In genomic region chr6:84013354-84013753, GRCh38 we compare ENCODE assay signal across 37 cellular contexts. TPM values are rescaled to one million over a fixed set of nuclear protein-coding genes. Genes with fewer than 3 reads are reported as not detected.
"Had no signal": no experiment of that assay in that cellular context is flagged by ENCODE, and none has a peak within 500 bp of the region (broad histone marks: within the 10 kb centered on the region; RNA-seq: fewer than 3 reads in every experiment).

No MANE protein-coding gene starts in this region.

- H3K9me3 ChIP-seq: adrenal gland, body of pancreas, breast epithelium had no signal

- ATAC-seq: activated CD8-positive, alpha-beta T cell treated with anti-CD3 and anti-CD28 coated beads for 36 hours; activated naive CD4-positive, alpha-beta T cell treated with anti-CD3 and anti-CD28 coated beads, Interleukin-2, amount 50 U/mL, for 72 hours; activated T-cell treated with anti-CD3 and anti-CD28 coated beads, Interleukin-2, amount 50 U/mL, for 4 hours; activated T-cell treated with anti-CD3 and anti-CD28 coated beads, Interleukin-2, amount 50 U/mL, for 72 hours; activated T-helper 17 cell treated with anti-CD3 and anti-CD28 coated beads, Interleukin-2, amount 50 U/mL, for 72 hours; body of pancreas had no signal

- H3K27me3 ChIP-seq: adrenal gland, body of pancreas, brain microvascular endothelial cell had no signal

- H3K27me3 Mint-ChIP-seq: activated CD4-positive, alpha-beta T cell treated with anti-CD3 and anti-CD28 coated beads, Interleukin-2, amount 10 ng/mL, durations not matched to agents 24 days and 14 days had no signal

- H3K4me3 Mint-ChIP-seq: activated B cell treated with CpG ODN at 0.5 μM for 24 hours; activated CD4-positive, alpha-beta memory T cell treated with anti-CD3 and anti-CD28 coated beads for 36 hours; activated CD4-positive, alpha-beta T cell treated with anti-CD3 and anti-CD28 coated beads, Interleukin-2, amount 10 ng/mL, durations not matched to agents 24 days and 14 days; activated CD8-positive, alpha-beta T cell treated with anti-CD3 and anti-CD28 coated beads for 36 hours; activated naive CD4-positive, alpha-beta T cell treated with anti-CD3 and anti-CD28 coated beads for 36 hours; activated naive CD8-positive, alpha-beta T cell treated with anti-CD3 and anti-CD28 coated beads for 36 hours; activated T-cell treated with anti-CD3 and anti-CD28 coated beads, Interleukin-2, amount 50 U/mL, for 4 hours; activated T-cell treated with anti-CD3 and anti-CD28 coated beads, Interleukin-2, amount 50 U/mL, for 72 hours; activated T-helper 1 cell treated with anti-CD3 and anti-CD28 coated beads, Interleukin-12 subunit alpha, Interleukin-12 subunit beta, Interleukin-2, Interleukin-4 antibody, amounts not matched to agents 30 ng/mL and 10 ng/mL and 1 ng/mL, durations not matched to agents 14 hours and 24 hours and 36 hours; activated T-helper 17 cell treated with anti-CD3 and anti-CD28 coated beads, Interleukin-2, amount 50 U/mL, for 72 hours; T-helper 1 cell treated with Interleukin-12 subunit alpha and Interleukin-12 subunit beta and Interleukin-4 antibody, amounts not matched to agents 30 μg/mL and 1 μg/mL, for 36 hours; T-helper 2 cell treated with Interferon-gamma antibody and Interleukin-4, amounts not matched to agents 5 μg/mL and 100 μg/mL, for 36 hours had no signal

- H3K36me3 Mint-ChIP-seq: activated CD4-positive, alpha-beta memory T cell treated with anti-CD3 and anti-CD28 coated beads for 36 hours; activated naive CD4-positive, alpha-beta T cell treated with anti-CD3 and anti-CD28 coated beads, Interleukin-2, amount 50 U/mL, for 72 hours; activated naive CD8-positive, alpha-beta T cell treated with anti-CD3 and anti-CD28 coated beads for 36 hours had no signal

- H3K4me3 ChIP-seq: adrenal gland, body of pancreas, breast epithelium had no signal

- H3K27ac ChIP-seq: adrenal gland, body of pancreas, brain microvascular endothelial cell, breast epithelium, VCaP had no signal

- FAIRE-seq: astrocyte, TTC549 had no signal

- DNase-seq: activated B cell treated with CpG ODN at 0.5 μM for 24 hours; activated CD4-positive, alpha-beta memory T cell treated with anti-CD3 and anti-CD28 coated beads for 36 hours; activated CD4-positive, alpha-beta T cell treated with anti-CD3 and anti-CD28 coated beads for 4 hours; activated CD4-positive, alpha-beta T cell treated with anti-CD3 and anti-CD28 coated beads, Interleukin-2, amount 10 ng/mL, durations not matched to agents 24 days and 14 days; activated CD4-positive, alpha-beta T cell treated with anti-CD3 and anti-CD28 coated beads, Interleukin-2, amount 50 U/mL, for 1 hour; activated CD4-positive, alpha-beta T cell treated with anti-CD3 and anti-CD28 coated beads, Interleukin-2, amount 50 U/mL, for 4 hours; activated CD4-positive, CD25-positive, alpha-beta regulatory T cell treated with anti-CD3 and anti-CD28 coated beads, Interleukin-2, amount 50 U/mL, for 72 hours; activated CD8-positive, alpha-beta memory T cell treated with anti-CD3 and anti-CD28 coated beads, Interleukin-2, amount 50 U/mL, for 4 hours; activated CD8-positive, alpha-beta T cell treated with anti-CD3 and anti-CD28 coated beads for 36 hours; activated effector memory CD4-positive, alpha-beta T cell treated with anti-CD3 and anti-CD28 coated beads, Interleukin-2, amount 50 U/mL, for 16 hours; activated gamma-delta T cell treated with Interleukin-2 at 50 U/mL for 16 hours; activated naive CD4-positive, alpha-beta T cell; activated naive CD4-positive, alpha-beta T cell treated with anti-CD3 and anti-CD28 coated beads for 36 hours; activated naive CD4-positive, alpha-beta T cell treated with anti-CD3 and anti-CD28 coated beads, Interleukin-2, amount 50 U/mL, for 16 hours; activated naive CD8-positive, alpha-beta T cell treated with anti-CD3 and anti-CD28 coated beads for 36 hours; activated T-cell treated with anti-CD3 and anti-CD28 coated beads for 4 hours; activated T-cell treated with anti-CD3 and anti-CD28 coated beads, Interleukin-2, amount 50 U/mL, for 1 hour; activated T-cell treated with anti-CD3 and anti-CD28 coated beads, Interleukin-2, amount 50 U/mL, for 4 hours; activated T-cell treated with anti-CD3 and anti-CD28 coated beads, Interleukin-2, amount 50 U/mL, for 72 hours; adrenal gland; amniotic stem cell; aorta; body of pancreas; brain microvascular endothelial cell; central memory CD4-positive, alpha-beta T cell; T-helper 2 cell; T-helper 9 cell had no signal

- H3K36me3 ChIP-seq: adrenal gland, brain microvascular endothelial cell, breast epithelium had no signal

- H3K27ac Mint-ChIP-seq: activated B cell treated with CpG ODN at 0.5 μM for 24 hours; activated CD4-positive, alpha-beta memory T cell treated with anti-CD3 and anti-CD28 coated beads for 36 hours; activated CD4-positive, alpha-beta T cell treated with anti-CD3 and anti-CD28 coated beads, Interleukin-2, amount 10 ng/mL, durations not matched to agents 24 days and 14 days; activated CD8-positive, alpha-beta T cell treated with anti-CD3 and anti-CD28 coated beads for 36 hours; activated naive CD4-positive, alpha-beta T cell treated with anti-CD3 and anti-CD28 coated beads for 36 hours; activated naive CD4-positive, alpha-beta T cell treated with anti-CD3 and anti-CD28 coated beads, Interleukin-2, amount 50 U/mL, for 72 hours; activated naive CD8-positive, alpha-beta T cell treated with anti-CD3 and anti-CD28 coated beads for 36 hours; activated T-cell treated with anti-CD3 and anti-CD28 coated beads, Interleukin-2, amount 50 U/mL, for 72 hours; activated T-helper 1 cell treated with anti-CD3 and anti-CD28 coated beads, Interleukin-12 subunit alpha, Interleukin-12 subunit beta, Interleukin-2, Interleukin-4 antibody, amounts not matched to agents 30 ng/mL and 10 ng/mL and 1 ng/mL, durations not matched to agents 14 hours and 24 hours and 36 hours; activated T-helper 17 cell treated with anti-CD3 and anti-CD28 coated beads, Interleukin-2, amount 50 U/mL, for 72 hours; T-helper 1 cell treated with Interleukin-12 subunit alpha and Interleukin-12 subunit beta and Interleukin-4 antibody, amounts not matched to agents 30 μg/mL and 1 μg/mL, for 36 hours; T-helper 2 cell treated with Interferon-gamma antibody and Interleukin-4, amounts not matched to agents 5 μg/mL and 100 μg/mL, for 36 hours had no signal

- H3K9me3 Mint-ChIP-seq: activated B cell treated with CpG ODN at 0.5 μM for 24 hours; activated CD4-positive, alpha-beta memory T cell treated with anti-CD3 and anti-CD28 coated beads for 36 hours; activated CD4-positive, alpha-beta T cell treated with anti-CD3 and anti-CD28 coated beads, Interleukin-2, amount 10 ng/mL, durations not matched to agents 24 days and 14 days; activated CD8-positive, alpha-beta T cell treated with anti-CD3 and anti-CD28 coated beads for 36 hours; activated naive CD4-positive, alpha-beta T cell treated with anti-CD3 and anti-CD28 coated beads for 36 hours; activated naive CD4-positive, alpha-beta T cell treated with anti-CD3 and anti-CD28 coated beads, Interleukin-2, amount 50 U/mL, for 72 hours; activated naive CD8-positive, alpha-beta T cell treated with anti-CD3 and anti-CD28 coated beads for 36 hours; activated T-cell treated with anti-CD3 and anti-CD28 coated beads, Interleukin-2, amount 50 U/mL, for 4 hours; activated T-cell treated with anti-CD3 and anti-CD28 coated beads, Interleukin-2, amount 50 U/mL, for 72 hours; activated T-helper 1 cell treated with anti-CD3 and anti-CD28 coated beads, Interleukin-12 subunit alpha, Interleukin-12 subunit beta, Interleukin-2, Interleukin-4 antibody, amounts not matched to agents 30 ng/mL and 10 ng/mL and 1 ng/mL, durations not matched to agents 14 hours and 24 hours and 36 hours; activated T-helper 17 cell treated with anti-CD3 and anti-CD28 coated beads, Interleukin-2, amount 50 U/mL, for 72 hours; T-helper 1 cell treated with Interleukin-12 subunit alpha and Interleukin-12 subunit beta and Interleukin-4 antibody, amounts not matched to agents 30 μg/mL and 1 μg/mL, for 36 hours; T-helper 2 cell treated with Interferon-gamma antibody and Interleukin-4, amounts not matched to agents 5 μg/mL and 100 μg/mL, for 36 hours had no signal

- H3K4me1 Mint-ChIP-seq: activated B cell treated with CpG ODN at 0.5 μM for 24 hours; activated CD4-positive, alpha-beta T cell treated with anti-CD3 and anti-CD28 coated beads, Interleukin-2, amount 10 ng/mL, durations not matched to agents 24 days and 14 days; activated naive CD8-positive, alpha-beta T cell treated with anti-CD3 and anti-CD28 coated beads for 36 hours; activated T-helper 17 cell treated with anti-CD3 and anti-CD28 coated beads, Interleukin-2, amount 50 U/mL, for 72 hours had no signal

- H3K4me1 ChIP-seq: adrenal gland, body of pancreas, breast epithelium had no signal

RNA-seq across cellular contexts. Expression of gene MRAP2, which starts 20.2 kb away (rescaled TPM):
- total RNA-seq: activated B cell treated with CpG ODN at 0.5 μM for 24 hours; activated CD4-positive, alpha-beta memory T cell treated with anti-CD3 and anti-CD28 coated beads for 36 hours; activated CD4-positive, alpha-beta T cell treated with anti-CD3 and anti-CD28 coated beads, Interleukin-2, amount 10 ng/mL, durations not matched to agents 24 days and 14 days; activated CD8-positive, alpha-beta memory T cell treated with anti-CD3 and anti-CD28 coated beads for 36 hours; activated CD8-positive, alpha-beta T cell treated with anti-CD3 and anti-CD28 coated beads for 36 hours; activated naive CD4-positive, alpha-beta T cell treated with anti-CD3 and anti-CD28 coated beads for 36 hours; activated naive CD4-positive, alpha-beta T cell treated with anti-CD3 and anti-CD28 coated beads, Interleukin-2, amount 50 U/mL, for 72 hours; activated naive CD8-positive, alpha-beta T cell treated with anti-CD3 and anti-CD28 coated beads for 36 hours; activated T-cell treated with anti-CD3 and anti-CD28 coated beads, Interleukin-2, amount 50 U/mL, for 4 hours; activated T-cell treated with anti-CD3 and anti-CD28 coated beads, Interleukin-2, amount 50 U/mL, for 72 hours; activated T-helper 1 cell treated with anti-CD3 and anti-CD28 coated beads, Interleukin-12 subunit alpha, Interleukin-12 subunit beta, Interleukin-2, Interleukin-4 antibody, amounts not matched to agents 30 ng/mL and 10 ng/mL and 1 ng/mL, durations not matched to agents 14 hours and 24 hours and 36 hours had no signal
